Comparison of ENCODE assay signal across 8 cellular contexts in genomic region chr18:3248062-3248669, GRCh38. TPM values are rescaled to one million over a fixed set of nuclear protein-coding genes. Genes with fewer than 3 reads are reported as not detected.
A peak's percentile ranks its signal among the peaks of the same experiment; 100 is the strongest.
DNase-seq lines count a peak whose midpoint lies in the region; ATAC-seq and TF ChIP-seq lines count a peak whose summit lies in the region.

No MANE protein-coding gene starts in this region.

- TF ChIP-seq CTCF in KMS-11 (conservative IDR thresholded peaks at IDR 0.05; ENCODE audit: low read depth, low read length): no peak
- no peak for TF ChIP-seq CTCF in adrenal gland (IDR thresholded peaks at IDR 0.05)
- TF ChIP-seq CTCF in stomach (IDR thresholded peaks at IDR 0.05): no peak

- 0 out of 2 replicates have a peak, but pooled peaks cover 5% of the 10 kb centered on the region for H4K20me1 ChIP-seq in KMS-11 (ENCODE audit: insufficient read depth)

- peak overlapping the region; percentile 92 for H3K4me2 ChIP-seq in KMS-11

- H3K4me1 ChIP-seq in KMS-11 (ENCODE audit: low read depth, poor library complexity, severe bottlenecking) (peaks cover 43% of the 10 kb centered on the region), adrenal gland (replicated peaks in 1 of 2) (peaks cover 20 to 48% of the 10 kb centered on the region in 2 donors), stomach (peaks cover 35 to 72% (median 52%) of the 10 kb centered on the region in 4 donors)

- H3K79me2 ChIP-seq in KMS-11 (ENCODE audit: insufficient read depth, low read depth): peaks cover 42% of the 10 kb centered on the region

- H3K36me3 ChIP-seq in KMS-11 (ENCODE audit: insufficient read depth) (no peaks in the 10 kb centered on the region), adrenal gland (replicated peaks in 1 of 2) (peaks cover 0 to 3% of the 10 kb centered on the region in 2 donors), stomach (peaks cover 2 to 15% (median 9%) of the 10 kb centered on the region in 4 donors)

- H3K9ac ChIP-seq in KMS-11: peak overlapping the region; percentile 79

- ATAC-seq in HG02981 (IDR thresholded peaks at IDR 0.05; ENCODE audit: unreplicated experiment): no peak

- DNase-seq in ELR (ENCODE audit: low read depth) (peak; percentile 47), adrenal gland (peak in 6 of 7 donors; percentile 44 to 73 (median 61)), immature natural killer cell (no peak), stomach (no peak), DMS153 (lab: John Stamatoyannopoulos, UW) (no peak)
- DNase-seq in activated CD4-positive, alpha-beta T cell treated with anti-CD3 and anti-CD28 coated beads for 48 hours: no peak

- peak overlapping the region; percentile 96 to 99 (median 99) for H3K27ac Mint-ChIP-seq in immature natural killer cell

- TF ChIP-seq POLR2A in adrenal gland (IDR thresholded peaks at IDR 0.05) (no peak), stomach (IDR thresholded peaks at IDR 0.05) (no peak)

- H3K9me3 Mint-ChIP-seq in immature natural killer cell: no peaks in the 10 kb centered on the region

- H3K27me3 Mint-ChIP-seq in immature natural killer cell (ENCODE audit: low read depth in 3 of 3): peaks cover 9 to 32% (median 30%) of the 10 kb centered on the region in 3 donors

- WGBS in adrenal gland, 4 donors: 0 to 1% (median 0%) methylated on average over 13 to 22 of the region's 22 CpGs
- WGBS in stomach, 5 donors: 0 to 1% (median 0%) methylated on average over 11 to 22 of the region's 22 CpGs

- no peak overlapping the region for H3K4me3 ChIP-seq in KMS-11 (IDR thresholded peaks at IDR 0.05; ENCODE audit: insufficient read depth, low read depth, low read length)
- H3K4me3 ChIP-seq in adrenal gland: peak overlapping the region; percentile 54 to 93 (median 74)
- H3K4me3 ChIP-seq in stomach: peak overlapping the region; percentile 56 to 89 (median 78)

- H3K4me1 Mint-ChIP-seq in immature natural killer cell: peaks cover 64 to 83% of the 10 kb centered on the region in 2 donors

- H3K4me3 Mint-ChIP-seq in immature natural killer cell: peak overlapping the region; percentile 88 to 99 (median 96)

- H3K27ac ChIP-seq in KMS-11 (peak overlapping the region; percentile 87), adrenal gland (peak overlapping the region; percentile 69 to 100 (median 97)), stomach (peak overlapping the region; percentile 96 to 100 (median 99))

- H3K27me3 ChIP-seq in KMS-11 (ENCODE audit: insufficient read depth, low read depth) (no peaks in the 10 kb centered on the region), adrenal gland (no peaks in the 10 kb centered on the region), stomach (no peaks in the 10 kb centered on the region)

- intact Hi-C loops in adrenal gland (cut with DNase I) (loop anchor here (5.0 to 10.0 kb wide), 2 partner anchors 313 to 316 kb away; no protein-coding TSS in a partner anchor), stomach (cut with DNase I; ENCODE audit: low total_unique reads) (no loop called here)

- H3K36me3 Mint-ChIP-seq in immature natural killer cell: peaks cover 11 to 18% (median 16%) of the 10 kb centered on the region in 3 donors

- H3K9me3 ChIP-seq in adrenal gland (replicated peaks in 1 of 3) (no peaks in the 10 kb centered on the region), stomach (no peaks in the 10 kb centered on the region)

- no peak for TF ChIP-seq EP300 in stomach (IDR thresholded peaks at IDR 0.05)

- H2AFZ ChIP-seq in KMS-11 (ENCODE audit: low read depth): peak overlapping the region; percentile 71

RNA-seq across cellular contexts. Expression of gene MYL12A, which starts 0.6 kb away (rescaled TPM):
- total RNA-seq in adrenal gland (100 to 1,000 TPM; 191 to 436 (median 251) TPM), stomach (100 to 1,000 TPM; 148 to 525 (median 249) TPM)
- polyA plus RNA-seq in adrenal gland (100 to 1,000 TPM; 217 to 419 (median 226) TPM), immature natural killer cell (1,000 to 10,000 TPM; 2,810 to 4,711 (median 3,144) TPM), stomach (100 to 1,000 TPM; 239 to 630 (median 421) TPM)

RNA-seq across cellular contexts. Expression of gene MYL12B, which starts 13.8 kb away (rescaled TPM):
- total RNA-seq in adrenal gland (100 to 1,000 TPM; 259 to 580 (median 376) TPM), stomach (100 to 1,000 TPM in 4 of 5 donors, 10 to 100 TPM in 1; 89.2 to 329 (median 206) TPM)
- polyA plus RNA-seq in adrenal gland (100 to 1,000 TPM; 396 to 810 (median 786) TPM), immature natural killer cell (1,000 to 10,000 TPM; 1,023 to 1,314 (median 1,183) TPM), stomach (100 to 1,000 TPM; 439 to 738 (median 639) TPM)

RNA-seq across cellular contexts. Expression of gene MYOM1, which starts 28.4 kb away (rescaled TPM):
- 1 to 10 TPM; 1.3 to 3.3 (median 2.5) TPM for total RNA-seq in adrenal gland
- polyA plus RNA-seq in adrenal gland: 10 to 100 TPM in 1 of 3 donors, 1 to 10 TPM in 2; 3.8 to 20.0 (median 5.9) TPM
- polyA plus RNA-seq in immature natural killer cell: 1 to 10 TPM in 1 of 3 donors, under 1 TPM in 1, not detected in 1; 0.72 to 1.2 TPM
- total RNA-seq in stomach: 10 to 100 TPM in 3 of 5 donors, 1 to 10 TPM in 2; 2.9 to 37.9 (median 12.3) TPM
- 1 to 10 TPM; 1.2 to 2.9 (median 1.4) TPM for polyA plus RNA-seq in stomach

Comparison
In these comparisons a context has a peak if more than half of its experiments do, and no peak if none do; other contexts are left out.
1. DNase-seq: peak in ELR (single experiment) and adrenal gland (6 of 7); none in immature natural killer cell (0 of 3), stomach (single experiment), DMS153 (single experiment) and activated CD4-positive, alpha-beta T cell treated with anti-CD3 and anti-CD28 coated beads for 48 hours (single experiment).
2. RNA of gene MYL12A, which starts 0.6 kb away (polyA plus RNA-seq): 2,810 to 4,711 TPM in immature natural killer cell; 239 to 630 TPM in stomach and 217 to 419 TPM in adrenal gland; every median in the first group is over 4 times any median in the second.
3. Peak in every context shown above with its lines, with median percentiles within 50 percentile points of each other: H3K27ac ChIP-seq.